Comparison of ENCODE assay signal across 23 cellular contexts in the genomic region with DNA sequence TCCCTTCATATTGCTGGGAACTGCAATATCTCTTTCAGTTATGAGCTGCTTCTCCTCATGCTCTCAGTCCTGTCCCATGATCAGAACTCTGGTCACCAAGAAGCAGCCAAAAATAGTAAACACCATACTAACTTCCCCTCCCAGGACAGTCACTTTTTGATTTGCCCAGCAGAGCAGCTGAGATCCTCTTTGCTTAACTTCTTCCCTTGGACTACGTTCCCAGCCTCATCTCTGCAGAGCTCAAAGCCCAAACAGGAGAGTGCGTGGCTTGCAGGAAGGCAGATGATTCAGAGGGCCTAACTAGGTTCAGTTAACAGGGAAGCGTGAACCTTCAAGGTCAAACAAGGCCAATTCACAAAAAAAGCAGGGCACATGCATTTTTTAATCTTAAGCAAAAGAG.
DNase-seq lines count a peak whose midpoint lies in the region; TF ChIP-seq lines count a peak whose summit lies in the region.
"Had no signal": no experiment of that assay in that cellular context is flagged by ENCODE, and none has a peak within 500 bp of the region (broad histone marks: within the 10 kb centered on the region; RNA-seq: fewer than 3 reads in every experiment).

No MANE protein-coding gene starts in this region.

- H4K91ac ChIP-seq in mesenchymal stem cell (ENCODE audit: low read length), result no peak overlapping the region

- no peak overlapping the region for H2BK12ac ChIP-seq in mesenchymal stem cell (ENCODE audit: low read length in 2 of 2)

- H3K36me3 Mint-ChIP-seq in mesothelial cell of epicardium, result no peaks in the 10 kb centered on the region

- WGBS in adrenal gland, 4 donors, result 31 to 66% (median 54%) methylated on average over 3 of the region's 3 CpGs
- 88% methylated on average over 3 of the region's 3 CpGs for WGBS in prostate gland
- WGBS in mesenchymal stem cell, result 77% methylated on average over 3 of the region's 3 CpGs

- H3K9me3 ChIP-seq in adrenal gland (replicated peaks in 1 of 3) (no peaks in the 10 kb centered on the region), parathyroid adenoma (ENCODE audit: control insufficient read depth, low read length) (no peaks in the 10 kb centered on the region), prostate gland (no peaks in the 10 kb centered on the region), mesenchymal stem cell (ENCODE audit: control insufficient read depth, low read length) (no peaks in the 10 kb centered on the region)
- H3K9me3 ChIP-seq: A549, BE2C, SJSA1 had no signal

- H3K36me3 ChIP-seq in adrenal gland (replicated peaks in 1 of 2) (no peaks in the 10 kb centered on the region), parathyroid adenoma (ENCODE audit: control insufficient read depth, insufficient read depth, low read length) (no peaks in the 10 kb centered on the region), prostate gland (no peaks in the 10 kb centered on the region), mesenchymal stem cell (ENCODE audit: control insufficient read depth in 1 of 2, insufficient read depth in 2 of 2, low read depth in 1 of 2, low read length in 2 of 2) (no peaks in the 10 kb centered on the region)
- H3K36me3 ChIP-seq: BE2C, SJSA1 had no signal

- H3K9me3 Mint-ChIP-seq in mesothelial cell of epicardium, result no peaks in the 10 kb centered on the region
- H3K9me3 Mint-ChIP-seq: CD4-positive, alpha-beta T cell; H9; HFFc6 had no signal

- no peak overlapping the region for H2BK5ac ChIP-seq in mesenchymal stem cell (ENCODE audit: low read depth, low read length, poor library complexity, severe bottlenecking)

- H3K4ac ChIP-seq in mesenchymal stem cell (ENCODE audit: low read depth in 1 of 2, low read length in 2 of 2), result no peak overlapping the region

- H3K4me2 ChIP-seq in parathyroid adenoma (ENCODE audit: low read length) (no peak overlapping the region), mesenchymal stem cell (ENCODE audit: low read length, poor library complexity, severe bottlenecking) (no peak overlapping the region)
- H3K4me2 ChIP-seq: A549 had no signal

- peak; percentile 21 for DNase-seq in Ammon's horn (ENCODE audit: low spot score)
- DNase-seq in Kasumi-1 (lab: John Stamatoyannopoulos, UW), result peak; percentile 80 to 85
- DNase-seq in adrenal gland, result peak in 5 of 7 donors; percentile 22 to 37 (median 28)
- DNase-seq in mesothelial cell of epicardium (ENCODE audit: low spot score in 2 of 2, unreplicated experiment in 2 of 2), result no peak
- DNase-seq in prostate gland (ENCODE audit: low spot score), result no peak
- DNase-seq in mesenchymal stem cell, result no peak
- DNase-seq: BE2C; CD4-positive, alpha-beta T cell; COR-L47; DMS 273 treated with DMSO at 0.1 percent for 48 hours; DMS79 treated with DMSO at 0.1 percent for 48 hours; GM23248; H9; HFFc6; KBM-7; NCI-H1694; NCI-H2081 treated with DMSO at 0.1 percent for 48 hours; NCI-H2171 treated with DMSO at 0.1 percent for 48 hours; NCI-H524 treated with DMSO at 0.1 percent for 48 hours had no signal

- H3K4me3 ChIP-seq in adrenal gland, result no peak overlapping the region
- H3K4me3 ChIP-seq in parathyroid adenoma (ENCODE audit: low read depth, low read length), result no peak overlapping the region
- no peak overlapping the region for H3K4me3 ChIP-seq in prostate gland
- no peak overlapping the region for H3K4me3 ChIP-seq in mesenchymal stem cell (ENCODE audit: insufficient read depth in 1 of 2, low read depth in 1 of 2, low read length in 2 of 2)
- H3K4me3 ChIP-seq: A549, GM23248, SJSA1 had no signal

- H3K4me3 Mint-ChIP-seq in mesothelial cell of epicardium, result no peak overlapping the region
- H3K4me3 Mint-ChIP-seq: CD4-positive, alpha-beta T cell; H9; HFFc6 had no signal

- no peaks in the 10 kb centered on the region for H3K79me1 ChIP-seq in mesenchymal stem cell (replicated peaks; ENCODE audit: low read length, poor library complexity, severe bottlenecking)

- no peak overlapping the region for H3K23ac ChIP-seq in mesenchymal stem cell (ENCODE audit: low read length in 2 of 2)

- intact Hi-C loops in adrenal gland (cut with DNase I), result no loop called here
- intact Hi-C loops in prostate gland (cut with DNase I), result no loop called here

- H3K4me1 ChIP-seq in adrenal gland (replicated peaks in 1 of 2), result peaks cover 3 to 6% of the 10 kb centered on the region in 2 donors
- peaks cover 3% of the 10 kb centered on the region for H3K4me1 ChIP-seq in parathyroid adenoma
- no peaks in the 10 kb centered on the region for H3K4me1 ChIP-seq in prostate gland (replicated peaks)
- no peaks in the 10 kb centered on the region for H3K4me1 ChIP-seq in mesenchymal stem cell (ENCODE audit: control insufficient read depth, insufficient read depth, low read depth, low read length)
- H3K4me1 ChIP-seq: A549, BE2C, SJSA1 had no signal

- no peaks in the 10 kb centered on the region for H3K79me2 ChIP-seq in parathyroid adenoma

- peaks cover 2% of the 10 kb centered on the region for H3K4me1 Mint-ChIP-seq in mesothelial cell of epicardium
- H3K4me1 Mint-ChIP-seq: H9 had no signal

- no peaks in the 10 kb centered on the region for H3K27me3 Mint-ChIP-seq in mesothelial cell of epicardium (ENCODE audit: low read depth)
- H3K27me3 Mint-ChIP-seq: CD4-positive, alpha-beta T cell had no signal

- H3K27me3 ChIP-seq in adrenal gland, result no peaks in the 10 kb centered on the region
- H3K27me3 ChIP-seq in parathyroid adenoma (ENCODE audit: control insufficient read depth, insufficient read depth, low read length), result no peaks in the 10 kb centered on the region
- no peaks in the 10 kb centered on the region for H3K27me3 ChIP-seq in prostate gland (replicated peaks; ENCODE audit: insufficient read depth)
- H3K27me3 ChIP-seq in mesenchymal stem cell (ENCODE audit: control insufficient read depth in 1 of 2, insufficient read depth in 1 of 2, low read length in 2 of 2), result no peaks in the 10 kb centered on the region
- H3K27me3 ChIP-seq: BE2C, SJSA1 had no signal

- H2AK5ac ChIP-seq in mesenchymal stem cell (ENCODE audit: low read length, severe bottlenecking), result no peak overlapping the region

- no peak overlapping the region for H3K27ac ChIP-seq in adrenal gland
- H3K27ac ChIP-seq in parathyroid adenoma, result no peak overlapping the region
- H3K27ac ChIP-seq in prostate gland, result no peak overlapping the region
- H3K27ac ChIP-seq in mesenchymal stem cell (ENCODE audit: low read length, poor library complexity, severe bottlenecking), result no peak overlapping the region
- H3K27ac ChIP-seq: A549, GM23248, RWPE1, SJSA1 had no signal

- no peak overlapping the region for H2BK15ac ChIP-seq in mesenchymal stem cell (ENCODE audit: low read depth, poor library complexity, severe bottlenecking)

- TF ChIP-seq CTCF in adrenal gland (IDR thresholded peaks at IDR 0.05) (no peak), parathyroid adenoma (IDR thresholded peaks at IDR 0.05) (no peak), mesothelial cell of epicardium (IDR thresholded peaks at IDR 0.05; ENCODE audit: unreplicated experiment) (no peak), prostate gland (IDR thresholded peaks at IDR 0.05) (no peak)

- H2AFZ ChIP-seq in parathyroid adenoma (peak overlapping the region; percentile 28), mesenchymal stem cell (ENCODE audit: low read depth, low read length) (no peak overlapping the region)
- H2AFZ ChIP-seq: GM23248 had no signal

- H3K14ac ChIP-seq in mesenchymal stem cell (ENCODE audit: low read length in 2 of 2), result no peak overlapping the region

- H3K27ac Mint-ChIP-seq in mesothelial cell of epicardium, result no peak overlapping the region
- H3K27ac Mint-ChIP-seq: CD4-positive, alpha-beta T cell; H9; HFFc6 had no signal

- no peak overlapping the region for H2BK120ac ChIP-seq in mesenchymal stem cell (ENCODE audit: low read depth, low read length)

- H3K9ac ChIP-seq in parathyroid adenoma, result no peak overlapping the region
- H3K9ac ChIP-seq in mesenchymal stem cell (ENCODE audit: low read length), result no peak overlapping the region
- H3K9ac ChIP-seq: GM23248 had no signal

- TF ChIP-seq POLR2A in adrenal gland (IDR thresholded peaks at IDR 0.05) (no peak), prostate gland (IDR thresholded peaks at IDR 0.05) (no peak)

- H4K8ac ChIP-seq in mesenchymal stem cell (ENCODE audit: low read length), result no peak overlapping the region

- H3K18ac ChIP-seq in mesenchymal stem cell (ENCODE audit: low read depth in 1 of 2, low read length in 2 of 2), result no peak overlapping the region

Comparison
In these comparisons a context has a peak if more than half of its experiments do, and no peak if none do; other contexts are left out.
1. DNase-seq: peak in Ammon's horn (single experiment), Kasumi-1 (2 of 2) and adrenal gland (5 of 7); none in mesothelial cell of epicardium (0 of 2), prostate gland (single experiment) and mesenchymal stem cell (single experiment).